7 cellular contexts compared by ENCODE assay signal in genomic region chr2:181036848-181037603, GRCh38. TPM values are rescaled to one million over a fixed set of nuclear protein-coding genes. Genes with fewer than 3 reads are reported as not detected.
DNase-seq lines count a peak whose midpoint lies in the region; ATAC-seq and TF ChIP-seq lines count a peak whose summit lies in the region.

No MANE protein-coding gene starts in this region.

- TF ChIP-seq CTCF in natural killer cell (IDR thresholded peaks at IDR 0.05), result no peak
- TF ChIP-seq CTCF in vagina (IDR thresholded peaks at IDR 0.05), result no peak

- peak; percentile 79 for ATAC-seq in GM18870 (IDR thresholded peaks at IDR 0.05; ENCODE audit: unreplicated experiment)
- ATAC-seq in HG02678 (IDR thresholded peaks at IDR 0.05; ENCODE audit: unreplicated experiment), result peak; percentile 65
- ATAC-seq in natural killer cell, result peak; percentile 78 to 84 (median 82)

- intact Hi-C loops in natural killer cell (cut with micrococcal nuclease), result loop anchor here (10.0 kb wide), 1 partner anchor 52 kb away; the partner anchor contains the start of gene UBE2E3
- intact Hi-C loops in vagina (cut with DNase I), result no loop called here

- H3K4me3 Mint-ChIP-seq in natural killer cell, result no peak overlapping the region

- peak overlapping the region; percentile 70 to 85 for H3K27ac Mint-ChIP-seq in natural killer cell

- H3K27ac ChIP-seq in vagina, result no peak overlapping the region

- peaks cover 33 to 34% of the 10 kb centered on the region in 2 donors for H3K4me1 Mint-ChIP-seq in natural killer cell

- no peaks in the 10 kb centered on the region for H3K9me3 Mint-ChIP-seq in natural killer cell

- no peak overlapping the region for H3K4me3 ChIP-seq in vagina

- H3K36me3 ChIP-seq in vagina, result no peaks in the 10 kb centered on the region

- H3K36me3 Mint-ChIP-seq in natural killer cell, result no peaks in the 10 kb centered on the region

- DNase-seq in SW480 (ENCODE audit: low spot score), result peak; percentile 19
- DNase-seq in natural killer cell, result no peak
- DNase-seq in anterior cingulate cortex (lab: John Stamatoyannopoulos, UW), result no peak
- no peak for DNase-seq in GOT3 (lab: John Stamatoyannopoulos, UW)
- DNase-seq in vagina (ENCODE audit: extremely low spot score in 2 of 2), result no peak

- no peaks in the 10 kb centered on the region for H3K9me3 ChIP-seq in vagina

- TF ChIP-seq POLR2A in vagina (IDR thresholded peaks at IDR 0.05), result no peak

- H3K27me3 Mint-ChIP-seq in natural killer cell (ENCODE audit: low read depth in 2 of 2), result no peaks in the 10 kb centered on the region

- no peaks in the 10 kb centered on the region for H3K27me3 ChIP-seq in vagina

- peaks cover 4% of the 10 kb centered on the region for H3K4me1 ChIP-seq in vagina

RNA-seq across cellular contexts. Expression of gene UBE2E3, which starts 56.6 kb away (rescaled TPM):
- total RNA-seq in natural killer cell, result 10 to 100 TPM; 48.5 to 59.3 (median 52.6) TPM
- 59.9 TPM for total RNA-seq in vagina
